ENCODE assay signal across 7 cellular contexts in genomic region chr9:92501671-92502393, GRCh38. TPM values are rescaled to one million over a fixed set of nuclear protein-coding genes. Genes with fewer than 3 reads are reported as not detected.
DNase-seq lines count a peak whose midpoint lies in the region; ATAC-seq lines count a peak whose summit lies in the region.

No MANE protein-coding gene starts in this region.

- ATAC-seq in HG02642 (IDR thresholded peaks at IDR 0.05; ENCODE audit: poor library complexity, unreplicated experiment) (peak; percentile 50), aorta (ENCODE audit: low FRiP score) (peak; percentile 71)

- peak overlapping the region; percentile 56 for H3K9ac ChIP-seq in adipocyte (ENCODE audit: low read length)

- H3K9me3 ChIP-seq in adipocyte (ENCODE audit: control insufficient read depth, low read length) (no peaks in the 10 kb centered on the region), aorta (ENCODE audit: control insufficient read depth, low read length) (no peaks in the 10 kb centered on the region)

- no peaks in the 10 kb centered on the region for H3K27me3 ChIP-seq in adipocyte (replicated peaks; ENCODE audit: control insufficient read depth, insufficient read depth, low read length)
- no peaks in the 10 kb centered on the region for H3K27me3 ChIP-seq in aorta (ENCODE audit: control insufficient read depth in 1 of 2, insufficient read depth in 2 of 2, low read length in 1 of 2)

- H3K4me3 ChIP-seq in adipocyte (ENCODE audit: low read length) (peak overlapping the region; percentile 31), aorta (ENCODE audit: low read length in 2 of 2) (no peak overlapping the region)

- 42 to 44% methylated on average over 5 of the region's 5 CpGs for WGBS in aorta, 2 donors

- H3K4me1 ChIP-seq in adipocyte (ENCODE audit: control insufficient read depth, insufficient read depth, low read length), result peaks cover 68% of the 10 kb centered on the region
- H3K4me1 ChIP-seq in aorta (ENCODE audit: control insufficient read depth in 1 of 2, insufficient read depth in 2 of 2, low read length in 2 of 2), result peaks cover 4 to 6% of the 10 kb centered on the region in 2 donors

- H3K36me3 ChIP-seq in adipocyte (ENCODE audit: control insufficient read depth, insufficient read depth, low read length, severe bottlenecking), result no peaks in the 10 kb centered on the region
- no peaks in the 10 kb centered on the region for H3K36me3 ChIP-seq in aorta (ENCODE audit: control insufficient read depth in 1 of 2, insufficient read depth in 2 of 2, low read length in 1 of 2)

- H3K27ac ChIP-seq in aorta (ENCODE audit: low read depth in 1 of 2, low read length in 2 of 2), result peak overlapping the region; percentile 52 to 90

- DNase-seq in GM03348 (ENCODE audit: low spot score), result peak; percentile 79
- peak; percentile 74 for DNase-seq in adipocyte (ENCODE audit: low read depth)
- DNase-seq in iris pigment epithelial cell (ENCODE audit: low read depth), result peak; percentile 53
- DNase-seq in aorta, result peak in 1 of 2 donors; percentile 68
- no peak for DNase-seq in GF-D8 (lab: John Stamatoyannopoulos, UW)
- DNase-seq in NCI-H345 treated with DMSO at 0.1 percent for 48 hours (lab: John Stamatoyannopoulos, UW; ENCODE audit: unreplicated experiment), result no peak

- intact Hi-C loops in aorta (cut with DNase I), result loop anchor here in 1 of 2 donors (10.0 kb wide), 1 partner anchor 133 kb away; no protein-coding TSS in a partner anchor

RNA-seq across cellular contexts. Expression of gene ASPN, which starts 19.5 kb away (rescaled TPM):
- total RNA-seq in aorta, result 100 to 1,000 TPM in 1 of 2 donors, 10 to 100 TPM in 1; 79.8 to 113 TPM
- 100 to 1,000 TPM in 1 of 2 donors, 10 to 100 TPM in 1; 82.1 to 227 TPM for polyA plus RNA-seq in aorta

RNA-seq across cellular contexts. Expression of gene ECM2, which starts 34.0 kb away (rescaled TPM):
- 10 to 100 TPM; 54.6 to 65.6 TPM for total RNA-seq in aorta
- polyA plus RNA-seq in aorta, result 100 to 1,000 TPM in 1 of 2 donors, 10 to 100 TPM in 1; 47.8 to 102 TPM

Comparison
In these comparisons a context has a peak if more than half of its experiments do, and no peak if none do; other contexts are left out.
1. DNase-seq: peak in GM03348 (single experiment), adipocyte (single experiment) and iris pigment epithelial cell (single experiment); none in GF-D8 (single experiment) and NCI-H345 treated with DMSO at 0.1 percent for 48 hours (single experiment).